ENCODE assay signal across 8 cellular contexts in genomic region chr9:137301086-137301947, GRCh38. TPM values are rescaled to one million over a fixed set of nuclear protein-coding genes. Genes with fewer than 3 reads are reported as not detected.
DNase-seq lines count a peak whose midpoint lies in the region; ATAC-seq and TF ChIP-seq lines count a peak whose summit lies in the region.

No MANE protein-coding gene starts in this region.

- POLR2A ChIA-PET in BJ (lab: Charles Lee) (no interaction called here), T-cell (lab: Charles Lee) (interaction anchor here in 1 of 2 donors (0.6 kb wide), 1 partner anchor 320 kb away, joined by 3 read pairs; no protein-coding TSS in a partner anchor)

- H3K36me3 Mint-ChIP-seq in T-cell (no peaks in the 10 kb centered on the region), endothelial cell (ENCODE audit: low read depth, unreplicated experiment) (peaks cover 14% of the 10 kb centered on the region), naive B cell (no peaks in the 10 kb centered on the region)

- H3K4me3 Mint-ChIP-seq in T-cell (peak overlapping the region; percentile 68 to 81 (median 71)), endothelial cell (ENCODE audit: unreplicated experiment) (peak overlapping the region; percentile 99), naive B cell (peak overlapping the region; percentile 63 to 91 (median 74))

- no peaks in the 10 kb centered on the region for H3K9me3 Mint-ChIP-seq in T-cell
- H3K9me3 Mint-ChIP-seq in endothelial cell (ENCODE audit: unreplicated experiment), result no peaks in the 10 kb centered on the region
- no peaks in the 10 kb centered on the region for H3K9me3 Mint-ChIP-seq in naive B cell

- H3K27me3 Mint-ChIP-seq in T-cell, result peaks cover 14 to 29% of the 10 kb centered on the region in 2 donors
- H3K27me3 Mint-ChIP-seq in endothelial cell (ENCODE audit: unreplicated experiment), result peaks cover 2% of the 10 kb centered on the region
- peaks cover 13 to 43% (median 18%) of the 10 kb centered on the region in 3 donors for H3K27me3 Mint-ChIP-seq in naive B cell

- ATAC-seq in HG03521 (IDR thresholded peaks at IDR 0.05; ENCODE audit: unreplicated experiment), result peak; percentile 19
- peak in 1 of 4 experiments; percentile 18 for ATAC-seq in T-cell (replicated peaks in 1 of 4)
- ATAC-seq in naive B cell (ENCODE audit: low read depth in 2 of 2), result peak; percentile 5 to 6

- H3K27ac Mint-ChIP-seq in T-cell (no peak overlapping the region), endothelial cell (ENCODE audit: unreplicated experiment) (no peak overlapping the region), naive B cell (peak overlapping the region in 1 of 6 donors; percentile 69)

- H3K4me3 ChIP-seq in BJ (ENCODE audit: low read depth, low read length) (peak overlapping the region; percentile 31), GM12875 (ENCODE audit: low read depth, low read length) (peak overlapping the region; percentile 49)

- CTCF ChIA-PET in BJ (lab: Yijun Ruan, JAX) (interaction anchor here (0.6 to 2.2 kb wide), 11 partner anchors 12 to 234 kb away, joined by 3 to 13 read pairs (median 4); no protein-coding TSS in a partner anchor), T-cell (lab: Charles Lee) (interaction anchor here in 1 of 2 donors (0.6 kb wide), 1 partner anchor 213 kb away, joined by 3 read pairs; no protein-coding TSS in a partner anchor)

- H3K36me3 ChIP-seq in BJ (ENCODE audit: control insufficient read depth, insufficient read depth, low read length), result no peaks in the 10 kb centered on the region

- H3K27me3 ChIP-seq in BJ (ENCODE audit: control insufficient read depth, insufficient read depth, low read length), result peaks cover 23% of the 10 kb centered on the region

- TF ChIP-seq CTCF in BJ (IDR thresholded peaks at IDR 0.05; ENCODE audit: insufficient read depth, low read depth, low read length) (no peak), GM12875 (IDR thresholded peaks at IDR 0.05; ENCODE audit: borderline replicate concordance, insufficient read depth, low read depth, low read length) (no peak), endothelial cell (IDR thresholded peaks at IDR 0.05; ENCODE audit: unreplicated experiment) (no peak)

- DNase-seq in BJ (ENCODE audit: low read depth) (no peak), T-cell (peak in 2 of 34 experiments; percentile 4 to 25), endothelial cell (ENCODE audit: low spot score) (peak; percentile 61), naive B cell (no peak), NCI-H187 treated with DMSO at 0.1 percent for 48 hours (lab: John Stamatoyannopoulos, UW) (no peak), GM19240 (ENCODE audit: insufficient read length, low spot score) (no peak)

- H3K4me1 Mint-ChIP-seq in T-cell (peaks cover 15 to 27% (median 16%) of the 10 kb centered on the region in 3 donors), endothelial cell (ENCODE audit: unreplicated experiment) (peaks cover 41% of the 10 kb centered on the region), naive B cell (peaks cover 16 to 28% (median 20%) of the 10 kb centered on the region in 3 donors)

RNA-seq across cellular contexts. Expression of gene NRARP, which starts 0.8 kb away (rescaled TPM):
- polyA plus RNA-seq in BJ (2011; rRNA removed) (0.17 TPM in 2 replicates), naive B cell (ENCODE audit: low read depth in 6 of 6) (under 1 TPM in 1 of 6 donors, not detected in 5; 0.37 TPM)
- not detected in 2 replicates for polyA minus RNA-seq in BJ (2011; rRNA and poly(A)+ RNA removed)
- total RNA-seq in T-cell (1 to 10 TPM in 4 of 5 donors, under 1 TPM in 1; 0.55 to 2.7 (median 1.7) TPM), endothelial cell (ENCODE audit: unreplicated experiment) (170 TPM)

RNA-seq across cellular contexts. Expression of gene TOR4A, which starts 23.8 kb away (rescaled TPM):
- 16.9 and 23.8 TPM in 2 replicates for polyA plus RNA-seq in BJ (2011; rRNA removed)
- polyA minus RNA-seq in BJ (2011; rRNA and poly(A)+ RNA removed), result 14.5 and 17.4 TPM in 2 replicates
- 1 to 10 TPM; 2.2 to 5.6 (median 3.2) TPM for total RNA-seq in T-cell
- total RNA-seq in endothelial cell (ENCODE audit: unreplicated experiment), result 37.7 TPM
- 1 to 10 TPM; 2.4 to 6.2 (median 4.1) TPM for polyA plus RNA-seq in naive B cell (ENCODE audit: low read depth in 6 of 6)

RNA-seq across cellular contexts. Expression of gene NELFB, which starts 46.2 kb away (rescaled TPM):
- polyA plus RNA-seq in BJ (2011; rRNA removed) (26.6 and 51.9 TPM in 2 replicates), naive B cell (ENCODE audit: low read depth in 6 of 6) (10 to 100 TPM; 23.5 to 37.8 (median 27.2) TPM)
- 22.6 and 25.7 TPM in 2 replicates for polyA minus RNA-seq in BJ (2011; rRNA and poly(A)+ RNA removed)
- total RNA-seq in T-cell (10 to 100 TPM; 36.1 to 62.2 (median 58.8) TPM), endothelial cell (ENCODE audit: unreplicated experiment) (65.6 TPM)

RNA-seq across cellular contexts. Expression of gene STPG3, which starts 50.2 kb away (rescaled TPM):
- polyA plus RNA-seq in BJ (2011; rRNA removed), result not detected in 2 replicates
- polyA minus RNA-seq in BJ (2011; rRNA and poly(A)+ RNA removed), result not detected in 2 replicates
- total RNA-seq in T-cell, result under 1 TPM in 1 of 5 donors, not detected in 4; 0.54 TPM
- total RNA-seq in endothelial cell (ENCODE audit: unreplicated experiment), result not detected
- polyA plus RNA-seq in naive B cell (ENCODE audit: low read depth in 6 of 6), result not detected

Comparison
In these comparisons a context has a peak if more than half of its experiments do, and no peak if none do; other contexts are left out.
1. RNA of gene NRARP, which starts 0.8 kb away (total RNA-seq): 170 TPM in endothelial cell (single experiment); 0.55 to 2.7 TPM in T-cell; every median in the first group is over 10 times any median in the second.
2. Peak in every context shown above with its lines, with median percentiles within 50 percentile points of each other: H3K4me3 Mint-ChIP-seq.